8 cellular contexts compared by ENCODE assay signal in genomic region chr5:43305948-43306563, GRCh38. TPM values are rescaled to one million over a fixed set of nuclear protein-coding genes. Genes with fewer than 3 reads are reported as not detected.
DNase-seq lines count a peak whose midpoint lies in the region; ATAC-seq, FAIRE-seq and TF ChIP-seq lines count a peak whose summit lies in the region.

No MANE protein-coding gene starts in this region.

- peak; percentile 21 for DNase-seq in DMS53 treated with DMSO at 0.1 percent for 48 hours (lab: John Stamatoyannopoulos, UW; ENCODE audit: unreplicated experiment)
- DNase-seq in KBM-7: peak; percentile 72
- DNase-seq in OCI-M1 (lab: John Stamatoyannopoulos, UW): peak; percentile 91
- peak; percentile 56 for DNase-seq in bronchial epithelial cell (ENCODE audit: low read depth)
- DNase-seq in right lobe of liver: no peak
- DNase-seq in stimulated activated CD4-positive, alpha-beta T cell treated with anti-CD3 and anti-CD28 coated beads, Interleukin-2, amount 100 ng/mL, for 48 hours: no peak
- no peak for DNase-seq in D341Med (ENCODE audit: low spot score)

- in situ Hi-C loops in KBM-7 (cut with MboI; ENCODE audit: low pct_unique_long_range_greater_than_20kb, low sequenced_read_pairs): no loop called here

- no peaks in the 10 kb centered on the region for H3K9me3 ChIP-seq in right lobe of liver

- no peak for TF ChIP-seq POLR2A in right lobe of liver (IDR thresholded peaks at IDR 0.05)

- intact Hi-C loops in right lobe of liver (cut with DNase I): no loop called here

- peaks cover 1% of the 10 kb centered on the region for H3K36me3 ChIP-seq in bronchial epithelial cell (ENCODE audit: control insufficient read depth, insufficient read depth, low read length)
- H3K36me3 ChIP-seq in right lobe of liver: no peaks in the 10 kb centered on the region

- peak; percentile 53 for TF ChIP-seq CTCF in bronchial epithelial cell (IDR thresholded peaks at IDR 0.05; ENCODE audit: insufficient read depth, low read length, severe bottlenecking)
- peak; percentile 62 to 76 (median 66) for TF ChIP-seq CTCF in right lobe of liver (IDR thresholded peaks at IDR 0.05)

- peak overlapping the region in 1 of 3 donors; percentile 48 for H3K27ac ChIP-seq in right lobe of liver

- H3K27me3 ChIP-seq in bronchial epithelial cell (ENCODE audit: control insufficient read depth, insufficient read depth, low read length) (no peaks in the 10 kb centered on the region), right lobe of liver (no peaks in the 10 kb centered on the region)

- no peak for FAIRE-seq in bronchial epithelial cell (lab: Jason Lieb, UNC)

- peak; percentile 56 for ATAC-seq in GM19455 (IDR thresholded peaks at IDR 0.05; ENCODE audit: unreplicated experiment)
- ATAC-seq in right lobe of liver: peak; percentile 50 to 81 (median 76)

- H3K4me3 ChIP-seq in bronchial epithelial cell (ENCODE audit: low read depth, low read length) (no peak overlapping the region), right lobe of liver (no peak overlapping the region)

- peaks cover 0 to 76% (median 13%) of the 10 kb centered on the region in 4 donors for H3K4me1 ChIP-seq in right lobe of liver

- 38% methylated on average over 1 of the region's 1 CpG for WGBS in right lobe of liver (ENCODE audit: insufficient coverage, low coverage, low lambda C conversion rate, missing lambda C conversion rate)

RNA-seq across cellular contexts. Expression of gene HMGCS1, which starts 7.2 kb away (rescaled TPM):
- 48.3 and 55.5 TPM in 2 replicates for total RNA-seq in bronchial epithelial cell
- total RNA-seq in right lobe of liver: 100 to 1,000 TPM in 2 of 6 experiments, 10 to 100 TPM in 4; 27.9 to 341 (median 62.0) TPM

Comparison
In these comparisons a context has a peak if more than half of its experiments do, and no peak if none do; other contexts are left out.
1. DNase-seq: peak in DMS53 treated with DMSO at 0.1 percent for 48 hours (single experiment), KBM-7 (single experiment), OCI-M1 (single experiment) and bronchial epithelial cell (single experiment); none in right lobe of liver (0 of 3), stimulated activated CD4-positive, alpha-beta T cell treated with anti-CD3 and anti-CD28 coated beads, Interleukin-2, amount 100 ng/mL, for 48 hours (0 of 2) and D341Med (single experiment).